Comparison of ENCODE assay signal across 19 cellular contexts in genomic region chr14:92368001-92368400, GRCh38. TPM values are rescaled to one million over a fixed set of nuclear protein-coding genes. Genes with fewer than 3 reads are reported as not detected.
DNase-seq lines count a peak whose midpoint lies in the region; FAIRE-seq and TF ChIP-seq lines count a peak whose summit lies in the region.
"Had no signal": no experiment of that assay in that cellular context is flagged by ENCODE, and none has a peak within 500 bp of the region (broad histone marks: within the 10 kb centered on the region; RNA-seq: fewer than 3 reads in every experiment).

No MANE protein-coding gene starts in this region.

- H3K27me3 ChIP-seq in keratinocyte (ENCODE audit: control insufficient read depth, extremely low read depth, insufficient read depth, low read length) (peaks cover 7% of the 10 kb centered on the region), sigmoid colon (peaks cover 0 to 5% (median 0%) of the 10 kb centered on the region in 3 donors)

- TF ChIP-seq POLR2A in sigmoid colon (IDR thresholded peaks at IDR 0.05), result no peak

- dilution Hi-C loops in keratinocyte (cut with MboI; ENCODE audit: extremely low pct_ligation_motif_present, low sequenced_read_pairs), result no loop called here

- H2AFZ ChIP-seq in keratinocyte (ENCODE audit: control insufficient read depth, low read length), result no peak overlapping the region
- H2AFZ ChIP-seq: GM23338 had no signal

- H3K4me3 ChIP-seq in epithelial cell of esophagus (ENCODE audit: low read length), result no peak overlapping the region
- no peak overlapping the region for H3K4me3 ChIP-seq in keratinocyte (ENCODE audit: control insufficient read depth in 2 of 3, extremely low read depth in 1 of 3, insufficient read depth in 2 of 3, low read depth in 1 of 3, low read length in 3 of 3)
- H3K4me3 ChIP-seq in sigmoid colon, result no peak overlapping the region
- H3K4me3 ChIP-seq: GM12878, GM23338 had no signal

- H3K4me1 ChIP-seq in keratinocyte (ENCODE audit: control insufficient read depth, extremely low read depth, insufficient read depth, low read length) (peaks cover under 1% of the 10 kb centered on the region), sigmoid colon (no peaks in the 10 kb centered on the region)
- H3K4me1 ChIP-seq: Caco-2 had no signal

- FAIRE-seq in keratinocyte (lab: Jason Lieb, UNC), result peak; percentile 17
- FAIRE-seq: GM12878, GM19239 had no signal

- TF ChIP-seq CTCF in epithelial cell of esophagus (IDR thresholded peaks at IDR 0.05; ENCODE audit: insufficient read depth, low read depth, low read length, missing control alignments) (no peak), keratinocyte (optimal IDR thresholded peaks at IDR 0.05 in 1 of 3, IDR thresholded peaks at IDR 0.05 in 1 of 3, conservative IDR thresholded peaks at IDR 0.05 in 1 of 3; ENCODE audit: extremely low read depth in 1 of 3, insufficient read depth in 2 of 3, low read length in 3 of 3) (no peak), sigmoid colon (IDR thresholded peaks at IDR 0.05) (no peak)

- intact Hi-C loops in sigmoid colon (cut with DNase I), result no loop called here

- no peaks in the 10 kb centered on the region for H3K9me1 ChIP-seq in keratinocyte (ENCODE audit: control insufficient read depth, extremely low read depth, insufficient read depth, low read length)

- no peak overlapping the region for H3K27ac ChIP-seq in keratinocyte (ENCODE audit: control insufficient read depth, insufficient read depth, low read length)
- H3K27ac ChIP-seq in sigmoid colon, result no peak overlapping the region

- in situ Hi-C loops in SK-MEL-5 (cut with HindIII; ENCODE audit: low pct_unique_long_range_greater_than_20kb, low sequenced_read_pairs), result no loop called here

- TF ChIP-seq EP300 in sigmoid colon (IDR thresholded peaks at IDR 0.05), result no peak

- no peaks in the 10 kb centered on the region for H3K79me2 ChIP-seq in keratinocyte (ENCODE audit: control insufficient read depth, insufficient read depth, low read length)

- WGBS in sigmoid colon, 2 donors, result 65 to 74% methylated on average over 6 of the region's 6 CpGs

- H3K36me3 ChIP-seq in keratinocyte (ENCODE audit: control insufficient read depth in 2 of 2, extremely low read depth in 1 of 2, insufficient read depth in 2 of 2, low read length in 2 of 2), result no peaks in the 10 kb centered on the region
- no peaks in the 10 kb centered on the region for H3K36me3 ChIP-seq in sigmoid colon

- no peaks in the 10 kb centered on the region for H3K9me3 ChIP-seq in keratinocyte (ENCODE audit: control insufficient read depth, low read depth, low read length)
- no peaks in the 10 kb centered on the region for H3K9me3 ChIP-seq in sigmoid colon
- H3K9me3 ChIP-seq: Caco-2 had no signal

- DNase-seq in SK-MEL-5 (ENCODE audit: low read depth, low spot score) (peak; percentile 50), epithelial cell of esophagus (ENCODE audit: low read depth) (peak; percentile 6), keratinocyte (ENCODE audit: low read depth, low spot score) (no peak), NCI-H2171 (lab: John Stamatoyannopoulos, UW) (no peak), sigmoid colon (no peak), NOMO-1 treated with dmso at 0.1 percent for 144 hours (lab: John Stamatoyannopoulos, UW; ENCODE audit: unreplicated experiment) (no peak)
- DNase-seq: C1 segment of cervical spinal cord; Caco-2; CD4-positive, alpha-beta memory T cell; DMS153; DMS79; EL; GDM1 had no signal

- H4K20me1 ChIP-seq in keratinocyte (ENCODE audit: control insufficient read depth, extremely low read depth, insufficient read depth, low read length), result no peaks in the 10 kb centered on the region

- no peak overlapping the region for H3K9ac ChIP-seq in keratinocyte (ENCODE audit: control insufficient read depth, extremely low read depth, insufficient read depth, low read length)

- H3K4me2 ChIP-seq in keratinocyte (ENCODE audit: control insufficient read depth, extremely low read depth, insufficient read depth, low read depth, low read length), result no peak overlapping the region
- H3K4me2 ChIP-seq: GM23338 had no signal

RNA-seq across cellular contexts. Expression of gene SLC24A4, which starts 45.0 kb away (rescaled TPM):
- total RNA-seq in SK-MEL-5 (2014; rRNA removed; shearing (Covaris generic)), result 0.19 and 0.24 TPM in 2 replicates
- 0.57 and 0.90 TPM in 2 replicates for polyA plus RNA-seq in SK-MEL-5 (2015; cell fraction: cytosol; rRNA removed)
- polyA plus RNA-seq in SK-MEL-5 (2015; cell fraction: nucleus; rRNA removed), result 1.9 and 2.2 TPM in 2 replicates
- polyA plus RNA-seq in keratinocyte (0.08 to 0.12 TPM (median 0.10 TPM) in 3 replicates), sigmoid colon (under 1 TPM in 2 of 3 donors, not detected in 1; under 0.01 to 0.44 TPM)
- 0.05 TPM for polyA plus RNA-seq in keratinocyte (2011; ENCODE audit: low read depth)
- polyA plus RNA-seq in keratinocyte (2011; cell fraction: cytosol; rRNA removed), result 0.05 TPM in 2 replicates
- 0.19 and 0.23 TPM in 2 replicates for polyA plus RNA-seq in keratinocyte (2011; cell fraction: nucleus; rRNA removed)
- 0.05 TPM in 1 of 2 replicates, not detected in the other for polyA plus RNA-seq in keratinocyte (2012; ENCODE audit: low replicate concordance)
- polyA minus RNA-seq in keratinocyte, result 0.13 to 0.98 TPM (median 0.20 TPM) in 3 replicates
- polyA minus RNA-seq in keratinocyte (2011; cell fraction: cytosol; rRNA and poly(A)+ RNA removed), result not detected
- 0.11 and 0.23 TPM in 2 replicates for polyA minus RNA-seq in keratinocyte (2011; cell fraction: nucleus; rRNA and poly(A)+ RNA removed)
- total RNA-seq in sigmoid colon, result 1 to 10 TPM in 2 of 4 donors, under 1 TPM in 2; 0.55 to 1.4 (median 1.0) TPM
- total RNA-seq: A172; Caco-2; CD4-positive, alpha-beta memory T cell; H4 had no signal
- polyA plus RNA-seq: BJ; CD4-positive, alpha-beta memory T cell had no signal

Comparison
In these comparisons a context has a peak if more than half of its experiments do, and no peak if none do; other contexts are left out.
1. DNase-seq: peak in SK-MEL-5 (single experiment) and epithelial cell of esophagus (single experiment); none in keratinocyte (single experiment), NCI-H2171 (single experiment), sigmoid colon (single experiment) and NOMO-1 treated with dmso at 0.1 percent for 144 hours (single experiment).